8 cellular contexts compared by ENCODE assay signal in genomic region chr5:181191526-181192336, GRCh38. TPM values are rescaled to one million over a fixed set of nuclear protein-coding genes. Genes with fewer than 3 reads are reported as not detected.
DNase-seq lines count a peak whose midpoint lies in the region; ATAC-seq and TF ChIP-seq lines count a peak whose summit lies in the region.

No MANE protein-coding gene starts in this region.

- H3K4me1 ChIP-seq in HUES48 (ENCODE audit: control insufficient read depth, insufficient read depth, low read length) = no peaks in the 10 kb centered on the region

- H3K27me3 ChIP-seq in HUES48 (ENCODE audit: control insufficient read depth, insufficient read depth, low read length) = peaks cover 26% of the 10 kb centered on the region

- ATAC-seq in GM21360 (IDR thresholded peaks at IDR 0.05; ENCODE audit: unreplicated experiment) = peak; percentile 64
- peak; percentile 78 for ATAC-seq in stimulated activated effector memory CD8-positive, alpha-beta T cell treated with anti-CD3 and anti-CD28 coated beads, Interleukin-12 subunit alpha, Interleukin-12 subunit beta, amount 100 ng/mL, for 72 hours

- peak overlapping the region; percentile 97 for H3K4me3 Mint-ChIP-seq in stimulated activated effector memory CD8-positive, alpha-beta T cell treated with anti-CD3 and anti-CD28 coated beads, Interleukin-12 subunit alpha, Interleukin-12 subunit beta, amount 100 ng/mL, for 72 hours

- peaks cover 60% of the 10 kb centered on the region for H3K36me3 Mint-ChIP-seq in stimulated activated effector memory CD8-positive, alpha-beta T cell treated with anti-CD3 and anti-CD28 coated beads, Interleukin-12 subunit alpha, Interleukin-12 subunit beta, amount 100 ng/mL, for 72 hours

- H3K27ac Mint-ChIP-seq in stimulated activated effector memory CD8-positive, alpha-beta T cell treated with anti-CD3 and anti-CD28 coated beads, Interleukin-12 subunit alpha, Interleukin-12 subunit beta, amount 100 ng/mL, for 72 hours = peak overlapping the region; percentile 100

- peak overlapping the region; percentile 87 for H3K4me3 ChIP-seq in HUES48 (ENCODE audit: low read depth, low read length)
- peak overlapping the region; percentile 87 for H3K4me3 ChIP-seq in epithelial cell of proximal tubule (ENCODE audit: low read depth, low read length)

- no peak for TF ChIP-seq CTCF in C4-2B (conservative IDR thresholded peaks at IDR 0.05)
- no peak for TF ChIP-seq CTCF in epithelial cell of proximal tubule (conservative IDR thresholded peaks at IDR 0.05; ENCODE audit: low read depth, low read length)

- H3K36me3 ChIP-seq in HUES48 (ENCODE audit: control insufficient read depth, insufficient read depth, low read length) = no peaks in the 10 kb centered on the region

- no peaks in the 10 kb centered on the region for H3K9me3 Mint-ChIP-seq in stimulated activated effector memory CD8-positive, alpha-beta T cell treated with anti-CD3 and anti-CD28 coated beads, Interleukin-12 subunit alpha, Interleukin-12 subunit beta, amount 100 ng/mL, for 72 hours

- peak; percentile 96 to 99 (median 96) for DNase-seq in activated CD8-positive, alpha-beta memory T cell treated with anti-CD3 and anti-CD28 coated beads for 48 hours (ENCODE audit: low read depth in 2 of 3, low spot score in 2 of 3)
- DNase-seq in epithelial cell of proximal tubule (ENCODE audit: low read depth) = no peak
- DNase-seq in myocyte (ENCODE audit: low read depth) = peak; percentile 96
- peak; percentile 98 to 99 for DNase-seq in stimulated activated effector memory CD8-positive, alpha-beta T cell treated with anti-CD3 and anti-CD28 coated beads, Interleukin-12 subunit alpha, Interleukin-12 subunit beta, amount 100 ng/mL, for 72 hours (ENCODE audit: low spot score in 2 of 2)
- no peak for DNase-seq in nucleus accumbens (lab: John Stamatoyannopoulos, UW)

- no peaks in the 10 kb centered on the region for H3K9me3 ChIP-seq in HUES48 (ENCODE audit: control insufficient read depth, insufficient read depth, low read length)

- H3K27ac ChIP-seq in C4-2B = peak overlapping the region; percentile 79
- H3K27ac ChIP-seq in HUES48 (ENCODE audit: low read depth, low read length) = peak overlapping the region; percentile 65

- peaks cover 49% of the 10 kb centered on the region for H3K4me1 Mint-ChIP-seq in stimulated activated effector memory CD8-positive, alpha-beta T cell treated with anti-CD3 and anti-CD28 coated beads, Interleukin-12 subunit alpha, Interleukin-12 subunit beta, amount 100 ng/mL, for 72 hours

- H3K9ac ChIP-seq in HUES48 (ENCODE audit: low read depth, low read length) = no peak overlapping the region; the same call in 1 of the 2 replicates

RNA-seq across cellular contexts. Expression of gene TRIM7, which starts 13.3 kb away (rescaled TPM):
- total RNA-seq in epithelial cell of proximal tubule (2.7 and 14.6 TPM in 2 replicates), myocyte (8.9 and 18.8 TPM in 2 replicates)
- 0.96 TPM for polyA plus RNA-seq in myocyte (2012)

RNA-seq across cellular contexts. Expression of gene TRIM41, which starts 31.4 kb away (rescaled TPM):
- 10.6 and 12.4 TPM in 2 replicates for total RNA-seq in epithelial cell of proximal tubule
- total RNA-seq in myocyte = 13.4 and 13.8 TPM in 2 replicates
- 37.3 TPM for polyA plus RNA-seq in myocyte (2012)

RNA-seq across cellular contexts. Expression of gene OR2V2, which starts 44.3 kb away (rescaled TPM):
- total RNA-seq in epithelial cell of proximal tubule (not detected in 2 replicates), myocyte (not detected in 2 replicates)
- not detected for polyA plus RNA-seq in myocyte (2012)

RNA-seq across cellular contexts. Expression of gene RACK1, which starts 52.0 kb away (rescaled TPM):
- total RNA-seq in epithelial cell of proximal tubule = 2,747 and 3,067 TPM in 2 replicates
- total RNA-seq in myocyte = 2,741 and 2,769 TPM in 2 replicates
- 2,253 TPM for polyA plus RNA-seq in myocyte (2012)

Comparison
In these comparisons a context has a peak if more than half of its experiments do, and no peak if none do; other contexts are left out.
1. DNase-seq: peak in activated CD8-positive, alpha-beta memory T cell treated with anti-CD3 and anti-CD28 coated beads for 48 hours (3 of 3), myocyte (single experiment) and stimulated activated effector memory CD8-positive, alpha-beta T cell treated with anti-CD3 and anti-CD28 coated beads, Interleukin-12 subunit alpha, Interleukin-12 subunit beta, amount 100 ng/mL, for 72 hours (2 of 2); none in epithelial cell of proximal tubule (single experiment) and nucleus accumbens (0 of 56).